Comparison of ENCODE assay signal across 19 cellular contexts in genomic region chr3:121165397-121165837, GRCh38.
"Had no signal": no experiment of that assay in that cellular context is flagged by ENCODE, and none has a peak within 500 bp of the region (broad histone marks: within the 10 kb centered on the region; RNA-seq: fewer than 3 reads in every experiment).

No MANE protein-coding gene starts in this region.

- H3K27ac ChIP-seq: adrenal gland, cardiac muscle cell, gastrocnemius medialis, heart right ventricle, left ventricle myocardium inferior, skin epidermis, thyroid gland, vagina had no signal

- H3K27me3 ChIP-seq: adrenal gland, cardiac muscle cell, gastrocnemius medialis, heart right ventricle, thyroid gland, vagina had no signal

- H3K4me1 ChIP-seq: adrenal gland, gastrocnemius medialis, heart right ventricle, left ventricle myocardium inferior, thyroid gland, vagina had no signal

- H3K9me3 ChIP-seq: gastrocnemius medialis, thyroid gland, vagina had no signal

- ATAC-seq: activated CD8-positive, alpha-beta T cell treated with anti-CD3 and anti-CD28 coated beads for 36 hours; activated T-cell treated with anti-CD3 and anti-CD28 coated beads, Interleukin-2, amount 50 U/mL, for 4 hours; gastrocnemius medialis; heart right ventricle; stimulated activated naive B cell treated with anti-CD40 and anti-IgM and Interleukin-4, amounts not matched to agents 10 μg/mL and 1 μg/mL and 100 μg/mL, for 72 hours had no signal

- H3K36me3 ChIP-seq: adrenal gland, cardiac muscle cell, gastrocnemius medialis, heart right ventricle, left ventricle myocardium inferior, thyroid gland, vagina had no signal

- H3K4me3 ChIP-seq: adrenal gland, cardiac muscle cell, gastrocnemius medialis, heart right ventricle, left ventricle myocardium inferior, skin epidermis, thyroid gland, vagina had no signal

- DNase-seq: activated B cell treated with CpG ODN at 0.5 μM for 24 hours; activated CD4-positive, alpha-beta T cell treated with anti-CD3 and anti-CD28 coated beads for 48 hours; activated CD8-positive, alpha-beta T cell treated with anti-CD3 and anti-CD28 coated beads for 36 hours; activated effector memory CD4-positive, alpha-beta T cell treated with Interleukin-2 at 50 U/mL for 16 hours; activated T-cell treated with anti-CD3 and anti-CD28 coated beads, Interleukin-2, amount 50 U/mL, for 4 hours; adrenal gland; gastrocnemius medialis; heart right ventricle; left ventricle myocardium inferior; mesenchymal stem cell; occipital lobe; stimulated activated CD4-positive, alpha-beta T cell treated with anti-CD3 and anti-CD28 coated beads, Interleukin-15, amount 100 ng/mL, for 24 hours; stimulated activated CD4-positive, alpha-beta T cell treated with anti-CD3 and anti-CD28 coated beads, Interleukin-4, amount 100 ng/mL, for 1 hour; stimulated activated naive B cell treated with anti-CD40 and anti-IgM and Interleukin-4, amounts not matched to agents 10 μg/mL and 1 μg/mL and 100 μg/mL, for 72 hours; thyroid gland had no signal

- FAIRE-seq: TTC549 had no signal
